ENCODE assay signal across 8 cellular contexts in genomic region chr16:5097066-5097469, GRCh38. TPM values are rescaled to one million over a fixed set of nuclear protein-coding genes. Genes with fewer than 3 reads are reported as not detected.
DNase-seq lines count a peak whose midpoint lies in the region; ATAC-seq and TF ChIP-seq lines count a peak whose summit lies in the region.
"Not testable (repeated sequence)": the region's sequence is repeated elsewhere in the genome, so short reads cannot be mapped to it uniquely, and the experiment has no call there.

No MANE protein-coding gene starts in this region.

- not testable (repeated sequence) for H3K27me3 Mint-ChIP-seq in natural killer cell treated with Interleukin-12 subunit alpha and Interleukin-12 subunit beta and Interleukin-15 and Interleukin-18, amount 100 ng/mL, for 72 hours

- 0 out of 2 replicates have a peak overlapping the region, but pooled peaks have one; percentile 12 for H4K5ac ChIP-seq in IMR-90 (ENCODE audit: low read depth, low read length)

- H3K4me3 Mint-ChIP-seq in natural killer cell treated with Interleukin-12 subunit alpha and Interleukin-12 subunit beta and Interleukin-15 and Interleukin-18, amount 100 ng/mL, for 72 hours: peak overlapping the region; percentile 90

- peaks cover 14 to 15% of the 10 kb centered on the region in 2 donors for H3K4me1 Mint-ChIP-seq in natural killer cell treated with Interleukin-12 subunit alpha and Interleukin-12 subunit beta and Interleukin-15 and Interleukin-18, amount 100 ng/mL, for 72 hours (ENCODE audit: low read depth in 2 of 2)

- H3K14ac ChIP-seq in IMR-90 (replicated peaks; ENCODE audit: low read depth, low read length): peak overlapping the region; percentile 76; the same call in 1 of the 2 replicates

- H3K4me2 ChIP-seq in BLaER1 treated with 17β-estradiol and CSF1 and Interleukin-3, amounts not matched to agents 10 nM and 100 nM: peak overlapping the region; percentile 69 to 94 (median 88)
- H3K4me2 ChIP-seq in IMR-90 (ENCODE audit: low read depth, low read length): peak overlapping the region; percentile 92

- TF ChIP-seq CTCF in IMR-90 (conservative IDR thresholded peaks at IDR 0.05; ENCODE audit: low read depth, low read length); right atrium auricular region (IDR thresholded peaks at IDR 0.05): not testable (repeated sequence)

- H3K9ac ChIP-seq in BLaER1 treated with 17β-estradiol and CSF1 and Interleukin-3, amounts not matched to agents 10 nM and 100 nM: peak overlapping the region; percentile 79 to 92 (median 87)
- H3K9ac ChIP-seq in IMR-90 (ENCODE audit: low read depth, low read length): peak overlapping the region; percentile 96

- H4K8ac ChIP-seq in IMR-90 (ENCODE audit: low read depth in 2 of 2, low read length in 2 of 2): peak overlapping the region in 1 of 2 experiments; percentile 80; a peak in 1 of 4 replicates

- not testable (repeated sequence) for TF ChIP-seq POLR2A in IMR-90 (IDR thresholded peaks at IDR 0.05; ENCODE audit: low read depth, low read length)

- H3K9me1 ChIP-seq in IMR-90 (ENCODE audit: insufficient read depth, low read length): not testable (repeated sequence)

- not testable (repeated sequence) for ATAC-seq in IMR-90 (ENCODE audit: low read depth); natural killer cell treated with Interleukin-12 subunit alpha and Interleukin-12 subunit beta and Interleukin-15 and Interleukin-18, amount 100 ng/mL, for 72 hours

- dilution Hi-C loops in IMR-90 (cut with HindIII; ENCODE audit: low sequenced_read_pairs, unreplicated experiment): not testable (repeated sequence)

- peak overlapping the region; percentile 45 for H2BK5ac ChIP-seq in IMR-90 (ENCODE audit: low read depth, low read length, poor library complexity, severe bottlenecking)

- H3K4me1 ChIP-seq in BLaER1 treated with 17β-estradiol and CSF1 and Interleukin-3, amounts not matched to agents 10 nM and 100 nM: peaks cover 7 to 20% (median 9%) of the 10 kb centered on the region in 10 experiments; a peak in 15 of 20 replicates
- H3K4me1 ChIP-seq in IMR-90 (ENCODE audit: control insufficient read depth, insufficient read depth, low read length); right atrium auricular region: not testable (repeated sequence)

- peak overlapping the region; percentile 59; the same call in 1 of the 2 replicates for H3K23ac ChIP-seq in IMR-90 (ENCODE audit: low read depth, low read length)

- not testable (repeated sequence) for H3K36me3 Mint-ChIP-seq in natural killer cell treated with Interleukin-12 subunit alpha and Interleukin-12 subunit beta and Interleukin-15 and Interleukin-18, amount 100 ng/mL, for 72 hours

- peak overlapping the region; percentile 77 to 85 for H3K27ac Mint-ChIP-seq in natural killer cell treated with Interleukin-12 subunit alpha and Interleukin-12 subunit beta and Interleukin-15 and Interleukin-18, amount 100 ng/mL, for 72 hours

- intact Hi-C loops in IMR-90 (cut with micrococcal nuclease): loop anchor here (10.0 kb wide), 2 partner anchors 142 to 1548 kb away; partner anchors contain the start of gene SEC14L5

- not testable (repeated sequence) for H2BK20ac ChIP-seq in IMR-90 (ENCODE audit: low read depth, low read length)

- not testable (repeated sequence) for H3K18ac ChIP-seq in IMR-90 (ENCODE audit: low read depth, low read length)

- H4K91ac ChIP-seq in IMR-90 (ENCODE audit: insufficient read depth, low read depth, low read length): peak overlapping the region; percentile 47; the same call in 1 of the 2 replicates

- peak overlapping the region; percentile 54 to 87 (median 84); a peak in 21 of 22 replicates for H3K27ac ChIP-seq in BLaER1 treated with 17β-estradiol and CSF1 and Interleukin-3, amounts not matched to agents 10 nM and 100 nM
- H3K27ac ChIP-seq in IMR-90 (ENCODE audit: insufficient read depth, low read length) (peak overlapping the region; percentile 86), caudate nucleus (ENCODE audit: low read depth, low read length) (peak overlapping the region; percentile 80), right atrium auricular region (peak overlapping the region; percentile 84)

- not testable (repeated sequence) for H3K9me3 ChIP-seq in BLaER1 treated with 17β-estradiol and CSF1 and Interleukin-3, amounts not matched to agents 10 nM and 100 nM (replicated peaks in 1 of 11); IMR-90 (ENCODE audit: control insufficient read depth, insufficient read depth, low read length); right atrium auricular region

- H3K36me3 ChIP-seq in BLaER1 treated with 17β-estradiol and CSF1 and Interleukin-3, amounts not matched to agents 10 nM and 100 nM; IMR-90 (ENCODE audit: control insufficient read depth, insufficient read depth, low read length); right atrium auricular region: not testable (repeated sequence)

- H2AFZ ChIP-seq in IMR-90 (replicated peaks; ENCODE audit: low read length, poor library complexity): peak overlapping the region; percentile 78

- not testable (repeated sequence) for TF ChIP-seq RAD21 in IMR-90 (IDR thresholded peaks at IDR 0.05; ENCODE audit: low read length)

- DNase-seq in IMR-90; right atrium auricular region (ENCODE audit: low spot score); natural killer cell treated with Interleukin-12 subunit alpha and Interleukin-12 subunit beta and Interleukin-15 and Interleukin-18, amount 100 ng/mL, for 72 hours (ENCODE audit: low spot score): not testable (repeated sequence)
- peak; percentile 64 for DNase-seq in RPMI8226
- DNase-seq in activated CD8-positive, alpha-beta memory T cell treated with anti-CD3 and anti-CD28 coated beads, Interleukin-2, amount 50 U/mL, for 4 hours: peak; percentile 30
- DNase-seq in caudate nucleus (lab: John Stamatoyannopoulos, UW): peak in 40 of 61 donors; percentile 1 to 67 (median 32)
- DNase-seq in stimulated activated CD8-positive, alpha-beta memory T cell treated with anti-CD3 and anti-CD28 coated beads, Interleukin-12 subunit alpha, Interleukin-12 subunit beta, amount 100 ng/mL, for 1 hour (ENCODE audit: low read depth): peak; percentile 12

- 0% methylated on average over 9 of the region's 23 CpGs; no CpG with 5 or more reads in 1 of the 2 experiments for WGBS in IMR-90 (ENCODE audit: extremely low coverage in 2 of 2, insufficient read length in 1 of 2), 2 experiments

- POLR2A ChIA-PET in IMR-90 (lab: Charles Lee; ENCODE audit: unreplicated experiment): not testable (repeated sequence)

- not testable (repeated sequence) for H3K56ac ChIP-seq in IMR-90 (ENCODE audit: extremely low read depth, insufficient read depth, low read length)

- not testable (repeated sequence) for H3K9me3 Mint-ChIP-seq in natural killer cell treated with Interleukin-12 subunit alpha and Interleukin-12 subunit beta and Interleukin-15 and Interleukin-18, amount 100 ng/mL, for 72 hours

- H3K27me3 ChIP-seq in BLaER1 treated with 17β-estradiol and CSF1 and Interleukin-3, amounts not matched to agents 10 nM and 100 nM; IMR-90 (ENCODE audit: control insufficient read depth, insufficient read depth, low read length); right atrium auricular region: not testable (repeated sequence)

- peak overlapping the region; percentile 78; the same call in 1 of the 2 replicates for H2AK5ac ChIP-seq in IMR-90 (ENCODE audit: low read depth, low read length)

- not testable (repeated sequence) for BruUV-seq in IMR-90 (replicated peaks; lab: Mats Ljungman, UMichigan)

- CTCF ChIA-PET in IMR-90 (lab: Yijun Ruan, JAX): not testable (repeated sequence)

- not testable (repeated sequence) for H4K20me1 ChIP-seq in BLaER1 treated with 17β-estradiol and CSF1 and Interleukin-3, amounts not matched to agents 10 nM and 100 nM; IMR-90 (ENCODE audit: insufficient read depth, low read length)

- in situ Hi-C loops in IMR-90 (cut with MboI; ENCODE audit: low sequenced_read_pairs): not testable (repeated sequence)

- H2BK15ac ChIP-seq in IMR-90 (ENCODE audit: low read depth, low read length): not testable (repeated sequence)

- not testable (repeated sequence) for H3K79me1 ChIP-seq in IMR-90 (ENCODE audit: low read depth in 1 of 2, low read length in 2 of 2)

- H2BK120ac ChIP-seq in IMR-90 (ENCODE audit: low read depth, low read length): not testable (repeated sequence)

- H2AK9ac ChIP-seq in IMR-90 (replicated peaks; ENCODE audit: low read depth, low read length, poor library complexity): not testable (repeated sequence)

- peak overlapping the region; percentile 72 to 87 (median 80) for H3K4me3 ChIP-seq in BLaER1 treated with 17β-estradiol and CSF1 and Interleukin-3, amounts not matched to agents 10 nM and 100 nM
- H3K4me3 ChIP-seq in IMR-90 (ENCODE audit: insufficient read depth, low read depth, low read length) (peak overlapping the region; percentile 78), right atrium auricular region (peak overlapping the region; percentile 85 to 90)

- peak overlapping the region; percentile 75 for H3K4ac ChIP-seq in IMR-90 (ENCODE audit: low read depth, low read length)

RNA-seq across cellular contexts. Expression of gene EEF2KMT, which starts 0.5 kb away (rescaled TPM):
- 16.4 and 19.0 TPM in 2 replicates for total RNA-seq in IMR-90 (2012; rRNA removed)
- 14.1 and 15.1 TPM in 2 replicates for polyA plus RNA-seq in IMR-90 (2012; rRNA removed)
- polyA plus RNA-seq in IMR-90 (2012; cell fraction: cytosol; rRNA removed): 7.3 and 11.1 TPM in 2 replicates
- polyA plus RNA-seq in IMR-90 (2012; cell fraction: nucleus; rRNA removed; ENCODE audit: low replicate concordance): 7.6 and 19.3 TPM in 2 replicates
- 1 to 10 TPM; 2.8 to 6.0 TPM for total RNA-seq in right atrium auricular region
- total RNA-seq in natural killer cell treated with Interleukin-12 subunit alpha and Interleukin-12 subunit beta and Interleukin-15 and Interleukin-18, amount 100 ng/mL, for 72 hours: 10 to 100 TPM; 10.6 to 18.8 TPM

RNA-seq across cellular contexts. Expression of gene ALG1, which starts 25.4 kb away (rescaled TPM):
- total RNA-seq in IMR-90 (2012; rRNA removed) (34.7 and 41.0 TPM in 2 replicates), right atrium auricular region (10 to 100 TPM; 10.5 to 14.3 TPM)
- polyA plus RNA-seq in IMR-90 (2012; rRNA removed): 30.4 and 30.9 TPM in 2 replicates
- polyA plus RNA-seq in IMR-90 (2012; cell fraction: cytosol; rRNA removed): 40.0 and 51.7 TPM in 2 replicates
- polyA plus RNA-seq in IMR-90 (2012; cell fraction: nucleus; rRNA removed; ENCODE audit: low replicate concordance): 17.7 and 27.7 TPM in 2 replicates
- 10 to 100 TPM; 24.3 to 37.3 TPM for total RNA-seq in natural killer cell treated with Interleukin-12 subunit alpha and Interleukin-12 subunit beta and Interleukin-15 and Interleukin-18, amount 100 ng/mL, for 72 hours

RNA-seq across cellular contexts. Expression of gene C16orf89, which starts 31.3 kb away (rescaled TPM):
- total RNA-seq in IMR-90 (2012; rRNA removed): 0.18 TPM in 1 of 2 replicates, not detected in the other
- polyA plus RNA-seq in IMR-90 (2012; rRNA removed): 0.17 and 0.30 TPM in 2 replicates
- polyA plus RNA-seq in IMR-90 (2012; cell fraction: cytosol; rRNA removed): 0.30 and 0.36 TPM in 2 replicates
- 0.10 and 0.28 TPM in 2 replicates for polyA plus RNA-seq in IMR-90 (2012; cell fraction: nucleus; rRNA removed; ENCODE audit: low replicate concordance)
- 1 to 10 TPM; 5.2 to 5.4 TPM for total RNA-seq in right atrium auricular region
- total RNA-seq in natural killer cell treated with Interleukin-12 subunit alpha and Interleukin-12 subunit beta and Interleukin-15 and Interleukin-18, amount 100 ng/mL, for 72 hours: not detected
